ENCODE assay signal across 15 cellular contexts in genomic region chr5:119706049-119706448, GRCh38.
DNase-seq lines count a peak whose midpoint lies in the region; ATAC-seq and TF ChIP-seq lines count a peak whose summit lies in the region.
"Had no signal": no experiment of that assay in that cellular context is flagged by ENCODE, and none has a peak within 500 bp of the region (broad histone marks: within the 10 kb centered on the region; RNA-seq: fewer than 3 reads in every experiment).

No MANE protein-coding gene starts in this region.

- H3K4ac ChIP-seq in mesendoderm (ENCODE audit: low read depth, low read length) = no peak overlapping the region

- peak overlapping the region; percentile 4 for H3K18ac ChIP-seq in mesendoderm (ENCODE audit: low read length)

- H3K27me3 ChIP-seq in hepatocyte (no peaks in the 10 kb centered on the region), mesendoderm (ENCODE audit: insufficient read depth, low read length, poor library complexity) (no peaks in the 10 kb centered on the region)

- no peak overlapping the region for H2BK15ac ChIP-seq in mesendoderm (replicated peaks; ENCODE audit: low read depth)

- no peaks in the 10 kb centered on the region for H3K9me2 ChIP-seq in hepatocyte (replicated peaks; ENCODE audit: insufficient read depth)

- CTCF ChIA-PET in WTC11 (lab: Charles Lee) = no interaction called here

- H3K4me3 Mint-ChIP-seq in WTC11 = no peak overlapping the region
- H3K4me3 Mint-ChIP-seq: CD4-positive, alpha-beta memory T cell had no signal

- WGBS in hepatocyte (ENCODE audit: low lambda C conversion rate, missing lambda C conversion rate) = 79% methylated on average over 5 of the region's 9 CpGs
- no CpG with 5 or more reads among the region's 9 CpGs for WGBS in mesendoderm (ENCODE audit: extremely low coverage, insufficient coverage, low lambda C conversion rate)

- peak overlapping the region; percentile 79 for H3K27ac ChIP-seq in hepatocyte
- no peak overlapping the region for H3K27ac ChIP-seq in mesendoderm (ENCODE audit: low read depth, low read length)

- no peak overlapping the region for H2BK5ac ChIP-seq in mesendoderm (ENCODE audit: low read length)

- H3K27ac Mint-ChIP-seq in WTC11 = no peak overlapping the region
- H3K27ac Mint-ChIP-seq: CD4-positive, alpha-beta memory T cell had no signal

- no peaks in the 10 kb centered on the region for H3K79me2 ChIP-seq in hepatocyte
- H3K79me2 ChIP-seq in mesendoderm (ENCODE audit: control insufficient read depth, insufficient read depth, low read length) = no peaks in the 10 kb centered on the region

- no peaks in the 10 kb centered on the region for H3K79me1 ChIP-seq in mesendoderm (ENCODE audit: low read length)

- DNase-seq in WTC11 (ENCODE audit: low spot score) (no peak), hepatocyte (ENCODE audit: low spot score) (peak; percentile 53), mesendoderm (no peak), globus pallidus (ENCODE audit: low spot score) (no peak), NCI-H2171 (lab: John Stamatoyannopoulos, UW) (no peak), NOMO-1 treated with dmso at 0.1 percent for 144 hours (lab: John Stamatoyannopoulos, UW; ENCODE audit: unreplicated experiment) (no peak)
- DNase-seq in stimulated activated naive CD4-positive, alpha-beta T cell treated with Interleukin-2 at 50 U/mL for 16 hours (lab: John Stamatoyannopoulos, UW) = no peak
- DNase-seq: C1 segment of cervical spinal cord; Calu3; CD4-positive, alpha-beta memory T cell; COR-L47; DMS53; DMS79 treated with DMSO at 0.1 percent for 48 hours; H7; HCEC 1CT had no signal

- no peaks in the 10 kb centered on the region for H3K36me3 Mint-ChIP-seq in WTC11
- H3K36me3 Mint-ChIP-seq: CD4-positive, alpha-beta memory T cell had no signal

- POLR2A ChIA-PET in WTC11 (lab: Charles Lee) = no interaction called here

- H3K23ac ChIP-seq in mesendoderm (ENCODE audit: low read length) = no peak overlapping the region

- peaks cover 12% of the 10 kb centered on the region for H3K9me3 Mint-ChIP-seq in WTC11

- H3K4me2 ChIP-seq in hepatocyte = peak overlapping the region; percentile 57
- H3K4me2 ChIP-seq in mesendoderm (ENCODE audit: low read length) = no peak overlapping the region

- TF ChIP-seq CTCF in WTC11 (IDR thresholded peaks at IDR 0.05) (no peak), hepatocyte (IDR thresholded peaks at IDR 0.05; ENCODE audit: poor library complexity) (no peak)

- H4K8ac ChIP-seq in mesendoderm (ENCODE audit: low read depth, low read length) = no peak overlapping the region

- H3K27me3 Mint-ChIP-seq in WTC11 (ENCODE audit: low read depth) = peaks cover 10% of the 10 kb centered on the region

- no peak overlapping the region for H3K9ac ChIP-seq in mesendoderm (ENCODE audit: low read length)

- H2AK5ac ChIP-seq in mesendoderm (ENCODE audit: low read length) = no peak overlapping the region

- H3K36me3 ChIP-seq in hepatocyte (replicated peaks; ENCODE audit: insufficient read depth, low read depth) = no peaks in the 10 kb centered on the region
- no peaks in the 10 kb centered on the region for H3K36me3 ChIP-seq in mesendoderm (ENCODE audit: control insufficient read depth, insufficient read depth, low read length)

- H3K4me3 ChIP-seq in hepatocyte (no peak overlapping the region), mesendoderm (ENCODE audit: low read length) (no peak overlapping the region)

- no peak overlapping the region for H4K5ac ChIP-seq in mesendoderm (ENCODE audit: low read length)

- no peak overlapping the region for H3K56ac ChIP-seq in mesendoderm (ENCODE audit: low read length)

- no peaks in the 10 kb centered on the region for H4K20me1 ChIP-seq in hepatocyte (ENCODE audit: insufficient read depth, poor library complexity, severe bottlenecking)

- H3K4me1 ChIP-seq in hepatocyte (ENCODE audit: insufficient read depth) (peaks cover 5% of the 10 kb centered on the region), mesendoderm (ENCODE audit: control insufficient read depth, low read depth, low read length) (no peaks in the 10 kb centered on the region)

- peak overlapping the region; percentile 32 for H2AFZ ChIP-seq in hepatocyte

- H3K9me3 ChIP-seq in hepatocyte (ENCODE audit: low read depth) = no peaks in the 10 kb centered on the region

- peak; percentile 52 for ATAC-seq in WTC11

- H2BK120ac ChIP-seq in mesendoderm (ENCODE audit: low read depth, low read length) = no peak overlapping the region

- H3K4me1 Mint-ChIP-seq in WTC11 = peaks cover 5% of the 10 kb centered on the region
- H3K4me1 Mint-ChIP-seq: CD4-positive, alpha-beta memory T cell had no signal

TF ChIP-seq in WTC11, 78 proteins besides CTCF, POLR2A, EP300 and RAD21:
- TF ChIP-seq ZNF396 (CRISPR knock-in tag; IDR thresholded peaks at IDR 0.05; ENCODE audit: borderline replicate concordance) (no peak), ZNF416 (CRISPR knock-in tag; IDR thresholded peaks at IDR 0.05) (no peak), TP53 (CRISPR knock-in tag; IDR thresholded peaks at IDR 0.05) (no peak), TEAD1 (CRISPR knock-in tag; IDR thresholded peaks at IDR 0.05) (no peak), ZNF512 (CRISPR knock-in tag; IDR thresholded peaks at IDR 0.05; ENCODE audit: borderline replicate concordance) (no peak), RELA (CRISPR knock-in tag; IDR thresholded peaks at IDR 0.05; ENCODE audit: borderline replicate concordance) (no peak)
